ENCODE assay signal across 13 cellular contexts in the genomic region with DNA sequence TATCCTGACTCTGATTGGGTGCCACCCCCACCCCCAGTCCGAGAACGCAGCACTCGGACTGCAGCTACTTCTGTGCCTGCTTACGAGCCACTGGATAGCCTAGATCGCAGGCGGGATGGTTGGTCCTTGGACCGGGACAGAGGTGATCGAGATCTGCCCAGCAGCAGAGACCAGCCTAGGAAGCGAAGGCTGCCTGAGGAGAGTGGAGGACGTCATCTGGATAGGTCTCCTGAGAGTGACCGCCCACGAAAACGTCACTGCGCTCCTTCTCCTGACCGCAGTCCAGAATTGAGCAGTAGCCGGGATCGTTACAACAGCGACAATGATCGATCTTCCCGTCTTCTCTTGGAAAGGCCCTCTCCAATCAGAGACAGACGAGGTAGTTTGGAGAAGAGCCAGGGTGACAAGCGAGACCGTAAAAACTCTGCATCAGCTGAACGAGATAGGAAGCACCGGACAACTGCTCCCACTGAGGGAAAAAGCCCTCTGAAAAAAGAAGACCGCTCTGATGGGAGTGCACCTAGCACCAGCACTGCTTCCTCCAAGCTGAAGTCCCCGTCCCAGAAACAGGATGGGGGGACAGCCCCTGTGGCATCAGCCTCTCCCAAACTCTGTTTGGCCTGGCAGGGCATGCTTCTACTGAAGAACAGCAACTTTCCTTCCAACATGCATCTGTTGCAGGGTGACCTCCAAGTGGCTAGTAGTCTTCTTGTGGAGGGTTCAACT. TPM values are rescaled to one million over a fixed set of nuclear protein-coding genes. Genes with fewer than 3 reads are reported as not detected.
DNase-seq lines count a peak whose midpoint lies in the region; ATAC-seq, FAIRE-seq and TF ChIP-seq lines count a peak whose summit lies in the region.
"Had no signal": no experiment of that assay in that cellular context is flagged by ENCODE, and none has a peak within 500 bp of the region (broad histone marks: within the 10 kb centered on the region; RNA-seq: fewer than 3 reads in every experiment).

No MANE protein-coding gene starts in this region.

- no peak overlapping the region for H3K14ac ChIP-seq in mesenchymal stem cell (ENCODE audit: low read length in 2 of 2)

- 93% methylated on average over 23 of the region's 27 CpGs for WGBS in A549 (ENCODE audit: missing lambda C conversion rate)
- 92% methylated on average over 27 of the region's 27 CpGs for WGBS in mesenchymal stem cell

- H3K4me3 ChIP-seq in A549 (no peak overlapping the region), GM08714 (ENCODE audit: low read length) (peak overlapping the region; percentile 25; the same call in 1 of the 2 replicates), RWPE2 (ENCODE audit: severe bottlenecking) (peak overlapping the region; percentile 7), right atrium auricular region (peak overlapping the region in 1 of 2 donors; percentile 97), mesenchymal stem cell (ENCODE audit: insufficient read depth in 1 of 2, low read depth in 1 of 2, low read length in 2 of 2) (peak overlapping the region in 1 of 2 experiments; percentile 93)

- no peak for TF ChIP-seq EP300 in A549 (IDR thresholded peaks at IDR 0.05)

- no peak overlapping the region for H3K18ac ChIP-seq in mesenchymal stem cell (ENCODE audit: low read depth in 1 of 2, low read length in 2 of 2)

- H3K23ac ChIP-seq in mesenchymal stem cell (ENCODE audit: low read length in 2 of 2) = peak overlapping the region in 1 of 2 experiments; percentile 56

- H3K4me2 ChIP-seq in A549 (peak overlapping the region; percentile 90), mesenchymal stem cell (ENCODE audit: low read length, poor library complexity, severe bottlenecking) (no peak overlapping the region)

- H2BK12ac ChIP-seq in mesenchymal stem cell (ENCODE audit: low read length in 2 of 2) = no peak overlapping the region

- DNase-seq in A549 (ENCODE audit: low read depth in 1 of 2, low spot score in 1 of 2) = no peak
- DNase-seq in RWPE2 (ENCODE audit: low spot score) = no peak
- no peak for DNase-seq in right atrium auricular region (ENCODE audit: low spot score)
- no peak for DNase-seq in mucosa of gallbladder (ENCODE audit: low spot score)
- DNase-seq in NCI-H748 treated with DMSO at 0.1 percent for 48 hours (lab: John Stamatoyannopoulos, UW) = no peak
- no peak for DNase-seq in mesenchymal stem cell
- DNase-seq: aorta; islet precursor cell; NCI-H1048; stimulated activated CD4-positive, alpha-beta T cell treated with anti-CD3 and anti-CD28 coated beads, Interleukin-2, amount 100 ng/mL, for 48 hours; T-helper 17 cell had no signal

- H2AFZ ChIP-seq in mesenchymal stem cell (ENCODE audit: low read depth, low read length) = no peak overlapping the region

- H3K36me3 ChIP-seq in RWPE2 (ENCODE audit: low read depth) (peaks cover 62% of the 10 kb centered on the region), right atrium auricular region (peaks cover 30% of the 10 kb centered on the region), mesenchymal stem cell (ENCODE audit: control insufficient read depth in 1 of 2, insufficient read depth in 2 of 2, low read depth in 1 of 2, low read length in 2 of 2) (peaks cover 19 to 57% of the 10 kb centered on the region in 2 experiments)

- no peak overlapping the region for H4K91ac ChIP-seq in mesenchymal stem cell (ENCODE audit: low read length)

- FAIRE-seq in A549 (lab: Jason Lieb, UNC) = no peak

- H2BK5ac ChIP-seq in mesenchymal stem cell (ENCODE audit: low read depth, low read length, poor library complexity, severe bottlenecking) = no peak overlapping the region

- no peak for TF ChIP-seq POLR2A in A549 (IDR thresholded peaks at IDR 0.05; ENCODE audit: low read length)

- H3K27me3 ChIP-seq in RWPE2 (ENCODE audit: insufficient read depth, poor library complexity, severe bottlenecking) (no peaks in the 10 kb centered on the region), right atrium auricular region (no peaks in the 10 kb centered on the region), mesenchymal stem cell (ENCODE audit: control insufficient read depth in 1 of 2, insufficient read depth in 1 of 2, low read length in 2 of 2) (no peaks in the 10 kb centered on the region)

- H2BK120ac ChIP-seq in mesenchymal stem cell (ENCODE audit: low read depth, low read length) = no peak overlapping the region

- no peak overlapping the region for H2AK5ac ChIP-seq in mesenchymal stem cell (ENCODE audit: low read length, severe bottlenecking)

- TF ChIP-seq CTCF in A549 (IDR thresholded peaks at IDR 0.05) = no peak
- no peak for TF ChIP-seq CTCF in RWPE2 (IDR thresholded peaks at IDR 0.05; ENCODE audit: poor library complexity, severe bottlenecking)
- no peak for TF ChIP-seq CTCF in right atrium auricular region (IDR thresholded peaks at IDR 0.05)

- H3K27ac ChIP-seq in A549 (no peak overlapping the region), RWPE2 (ENCODE audit: poor library complexity, severe bottlenecking) (no peak overlapping the region), right atrium auricular region (peak overlapping the region; percentile 15 to 98), mesenchymal stem cell (ENCODE audit: low read length, poor library complexity, severe bottlenecking) (no peak overlapping the region)

- no peak for TF ChIP-seq RAD21 in A549 (conservative IDR thresholded peaks at IDR 0.05 in 1 of 2, IDR thresholded peaks at IDR 0.05 in 1 of 2)

- no peak overlapping the region for H3K4ac ChIP-seq in mesenchymal stem cell (ENCODE audit: low read depth in 1 of 2, low read length in 2 of 2)

- H3K79me1 ChIP-seq in mesenchymal stem cell (replicated peaks; ENCODE audit: low read length, poor library complexity, severe bottlenecking) = peaks cover 2% of the 10 kb centered on the region

- H3K4me1 ChIP-seq in A549 = peaks cover 63% of the 10 kb centered on the region
- H3K4me1 ChIP-seq in RWPE2 (ENCODE audit: insufficient read depth, poor library complexity, severe bottlenecking) = peaks cover 45% of the 10 kb centered on the region
- H3K4me1 ChIP-seq in right atrium auricular region = peaks cover 0 to 69% of the 10 kb centered on the region in 2 donors
- peaks cover 21% of the 10 kb centered on the region for H3K4me1 ChIP-seq in mesenchymal stem cell (ENCODE audit: control insufficient read depth, insufficient read depth, low read depth, low read length)

- no peak overlapping the region for H2BK15ac ChIP-seq in mesenchymal stem cell (ENCODE audit: low read depth, poor library complexity, severe bottlenecking)

- H3K9ac ChIP-seq in mesenchymal stem cell (ENCODE audit: low read length) = no peak overlapping the region

- H4K8ac ChIP-seq in mesenchymal stem cell (ENCODE audit: low read length) = no peak overlapping the region

- ATAC-seq in A549 (no peak), RWPE2 (ENCODE audit: low read depth) (no peak), HG03039 (IDR thresholded peaks at IDR 0.05; ENCODE audit: unreplicated experiment) (no peak)
- ATAC-seq: T-helper 17 cell had no signal

- POLR2A ChIA-PET in A549 (lab: Yijun Ruan, JAX) = no interaction called here

- H3K9me3 ChIP-seq in A549 (no peaks in the 10 kb centered on the region), RWPE2 (ENCODE audit: severe bottlenecking) (no peaks in the 10 kb centered on the region), right atrium auricular region (no peaks in the 10 kb centered on the region), mesenchymal stem cell (ENCODE audit: control insufficient read depth, low read length) (no peaks in the 10 kb centered on the region)

- CTCF ChIA-PET in A549 (lab: Yijun Ruan, JAX) = interaction anchor here (1.2 to 4.8 kb wide), 5 partner anchors 20 to 154 kb away, joined by 3 to 21 read pairs (median 11); no protein-coding TSS in a partner anchor

TF ChIP-seq in A549, 52 proteins besides CTCF, POLR2A, EP300 and RAD21:
- TF ChIP-seq CBX2 (IDR thresholded peaks at IDR 0.05; ENCODE audit: borderline replicate concordance, low read depth) (no peak), JUNB (IDR thresholded peaks at IDR 0.05) (no peak), GATA3 (IDR thresholded peaks at IDR 0.05; ENCODE audit: borderline replicate concordance) (no peak), KDM1A (IDR thresholded peaks at IDR 0.05; ENCODE audit: low read depth) (no peak), ZFP36 (IDR thresholded peaks at IDR 0.05; ENCODE audit: borderline replicate concordance, partially characterized antibody) (no peak), RFX5 (IDR thresholded peaks at IDR 0.05) (no peak), EHMT2 (IDR thresholded peaks at IDR 0.05; ENCODE audit: low read depth) (no peak), CEBPB (IDR thresholded peaks at IDR 0.05) (no peak)
- TF ChIP-seq, protein P1, sequence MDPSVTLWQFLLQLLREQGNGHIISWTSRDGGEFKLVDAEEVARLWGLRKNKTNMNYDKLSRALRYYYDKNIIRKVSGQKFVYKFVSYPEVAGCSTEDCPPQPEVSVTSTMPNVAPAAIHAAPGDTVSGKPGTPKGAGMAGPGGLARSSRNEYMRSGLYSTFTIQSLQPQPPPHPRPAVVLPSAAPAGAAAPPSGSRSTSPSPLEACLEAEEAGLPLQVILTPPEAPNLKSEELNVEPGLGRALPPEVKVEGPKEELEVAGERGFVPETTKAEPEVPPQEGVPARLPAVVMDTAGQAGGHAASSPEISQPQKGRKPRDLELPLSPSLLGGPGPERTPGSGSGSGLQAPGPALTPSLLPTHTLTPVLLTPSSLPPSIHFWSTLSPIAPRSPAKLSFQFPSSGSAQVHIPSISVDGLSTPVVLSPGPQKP (IDR thresholded peaks at IDR 0.05; ENCODE audit: low read depth, low read length) = no peak
TF ChIP-seq in A549: peak in this region for 0.

RNA-seq across cellular contexts. Expression of gene RBM15, which starts 2.1 kb away (rescaled TPM):
- polyA plus RNA-seq in A549 (2011; rRNA removed) (14.0 and 15.0 TPM in 2 replicates), A549 (2017; fragmentation: RNase III; extraction: RNeasy Plus Mini Kit Qiagen cat#74134 plus additional on column Dnase treatment) (8.0 to 8.7 TPM (median 8.2 TPM) in 3 replicates)
- 6.8 and 8.0 TPM in 2 replicates for polyA plus RNA-seq in A549 (2012; cell fraction: cytosol; rRNA removed)
- polyA plus RNA-seq in A549 (2012; cell fraction: nucleus; rRNA removed) = 8.3 and 9.2 TPM in 2 replicates
- polyA minus RNA-seq in A549 (2011; rRNA and poly(A)+ RNA removed) = 67.6 and 83.1 TPM in 2 replicates
- total RNA-seq in right atrium auricular region (10 to 100 TPM; 16.5 to 17.0 TPM), mucosa of gallbladder (23.8 TPM)
- 5.2 TPM for polyA plus RNA-seq in mesenchymal stem cell (2013, experiment 1 of 2)
- 4.8 TPM for polyA plus RNA-seq in mesenchymal stem cell (2013, experiment 2 of 2)

RNA-seq across cellular contexts. Expression of gene SLC16A4, which starts 49.5 kb away (rescaled TPM):
- 176 and 188 TPM in 2 replicates for polyA plus RNA-seq in A549 (2011; rRNA removed)
- polyA plus RNA-seq in A549 (2012; cell fraction: cytosol; rRNA removed) = 15.3 and 21.3 TPM in 2 replicates
- 7.4 and 12.9 TPM in 2 replicates for polyA plus RNA-seq in A549 (2012; cell fraction: nucleus; rRNA removed)
- polyA plus RNA-seq in A549 (2017; fragmentation: RNase III; extraction: RNeasy Plus Mini Kit Qiagen cat#74134 plus additional on column Dnase treatment) = 47.2 to 71.8 TPM (median 61.0 TPM) in 3 replicates
- 96.7 and 113 TPM in 2 replicates for polyA minus RNA-seq in A549 (2011; rRNA and poly(A)+ RNA removed)
- 1 to 10 TPM; 4.7 to 8.9 TPM for total RNA-seq in right atrium auricular region
- 52.3 TPM for total RNA-seq in mucosa of gallbladder
- polyA plus RNA-seq in mesenchymal stem cell (2013, experiment 1 of 2) = 11.9 TPM
- polyA plus RNA-seq in mesenchymal stem cell (2013, experiment 2 of 2) = 12.4 TPM

Comparison
In these comparisons a context has a peak if more than half of its experiments do, and no peak if none do; other contexts are left out.
1. H3K27ac ChIP-seq: peak in right atrium auricular region (2 of 2); none in A549 (0 of 2), RWPE2 (single experiment) and mesenchymal stem cell (single experiment).